ENCODE assay signal across 13 cellular contexts in the genomic region with DNA sequence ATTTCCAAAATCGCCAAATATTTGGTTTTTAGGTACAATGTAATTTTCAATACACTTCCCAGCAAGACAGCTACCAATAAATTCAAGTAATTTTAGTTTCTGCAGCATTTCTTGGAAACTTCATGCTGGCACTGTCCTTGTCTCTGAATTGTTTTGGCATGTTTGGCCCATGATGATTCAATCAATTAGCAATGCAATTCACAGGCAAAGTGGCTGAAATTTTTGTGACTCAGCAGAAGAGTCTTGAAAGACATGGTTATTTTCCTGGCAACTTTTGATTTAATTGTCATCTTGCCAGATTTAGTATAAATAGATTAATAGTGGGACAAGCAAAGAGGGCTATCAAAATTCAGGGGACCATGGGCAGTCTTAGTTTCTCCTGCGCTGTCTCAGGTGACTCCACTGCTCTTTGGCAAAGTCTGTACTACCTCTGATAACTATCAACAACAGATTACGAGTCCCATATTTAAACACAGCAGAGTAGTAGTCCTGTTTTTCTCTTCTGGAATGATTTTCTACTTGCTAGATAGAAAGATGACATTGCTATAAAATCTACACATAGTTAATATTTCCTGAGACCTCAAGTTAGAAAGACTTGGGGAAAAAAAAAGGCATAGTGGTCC.
DNase-seq lines count a peak whose midpoint lies in the region; FAIRE-seq and TF ChIP-seq lines count a peak whose summit lies in the region.
"Had no signal": no experiment of that assay in that cellular context is flagged by ENCODE, and none has a peak within 500 bp of the region (broad histone marks: within the 10 kb centered on the region; RNA-seq: fewer than 3 reads in every experiment).

No MANE protein-coding gene starts in this region.

- H3K9me2 ChIP-seq in hepatocyte (replicated peaks; ENCODE audit: insufficient read depth), result no peaks in the 10 kb centered on the region

- peaks cover 15% of the 10 kb centered on the region for H3K4me1 Mint-ChIP-seq in astrocyte (ENCODE audit: low read depth, unreplicated experiment)

- H3K4me1 ChIP-seq in astrocyte (ENCODE audit: insufficient read depth, low read length) (peaks cover 11% of the 10 kb centered on the region), hepatocyte (ENCODE audit: insufficient read depth) (no peaks in the 10 kb centered on the region)

- DNase-seq in HS-27A (ENCODE audit: low read depth), result peak; percentile 53
- peak; percentile 88 for DNase-seq in astrocyte (ENCODE audit: low read depth)
- peak; percentile 23 for DNase-seq in glomerular endothelial cell (ENCODE audit: extremely low read depth, low read depth, low spot score)
- no peak for DNase-seq in amygdala (lab: John Stamatoyannopoulos, UW)
- DNase-seq in hepatocyte (ENCODE audit: low spot score), result no peak
- no peak for DNase-seq in NCI-H524 treated with DMSO at 0.1 percent for 48 hours (lab: John Stamatoyannopoulos, UW)
- no peak for DNase-seq in C1 segment of cervical spinal cord (lab: John Stamatoyannopoulos, UW)
- DNase-seq: activated T-cell treated with anti-CD3 and anti-CD28 coated beads, Interleukin-2, amount 50 U/mL, for 48 hours; GOT3; left colon; NCI-H1436; posterior cingulate gyrus had no signal

- H4K20me1 ChIP-seq in astrocyte (ENCODE audit: insufficient read depth, low read length) (no peaks in the 10 kb centered on the region), hepatocyte (ENCODE audit: insufficient read depth, poor library complexity, severe bottlenecking) (no peaks in the 10 kb centered on the region)

- FAIRE-seq in astrocyte (lab: Jason Lieb, UNC), result peak; percentile 63

- TF ChIP-seq CTCF in astrocyte (IDR thresholded peaks at IDR 0.05; ENCODE audit: insufficient read depth, low read depth, low read length) (no peak), hepatocyte (IDR thresholded peaks at IDR 0.05; ENCODE audit: poor library complexity) (no peak)

- H3K4me2 ChIP-seq in astrocyte (ENCODE audit: low read length) (peak overlapping the region; percentile 26), hepatocyte (no peak overlapping the region)

- no peaks in the 10 kb centered on the region for H3K36me3 Mint-ChIP-seq in astrocyte (ENCODE audit: low read depth, unreplicated experiment)

- WGBS in hepatocyte (ENCODE audit: low lambda C conversion rate, missing lambda C conversion rate), result 83% methylated on average over 3 of the region's 3 CpGs

- no peaks in the 10 kb centered on the region for H3K9me3 Mint-ChIP-seq in astrocyte (ENCODE audit: unreplicated experiment)

- no peaks in the 10 kb centered on the region for H3K27me3 ChIP-seq in astrocyte (ENCODE audit: insufficient read depth, low read length)
- no peaks in the 10 kb centered on the region for H3K27me3 ChIP-seq in hepatocyte

- no peak overlapping the region for H3K27ac ChIP-seq in astrocyte (ENCODE audit: low read depth, low read length)
- H3K27ac ChIP-seq in hepatocyte, result no peak overlapping the region
- H3K27ac ChIP-seq: coronary artery had no signal

- no peak overlapping the region for H3K9ac ChIP-seq in astrocyte (ENCODE audit: low read length)

- no peaks in the 10 kb centered on the region for H3K36me3 ChIP-seq in astrocyte (ENCODE audit: insufficient read depth, low read length)
- H3K36me3 ChIP-seq in hepatocyte (replicated peaks; ENCODE audit: insufficient read depth, low read depth), result no peaks in the 10 kb centered on the region

- H3K9me3 ChIP-seq in astrocyte (ENCODE audit: insufficient read depth, low read depth, low read length) (no peaks in the 10 kb centered on the region), hepatocyte (ENCODE audit: low read depth) (no peaks in the 10 kb centered on the region)

- H3K4me3 ChIP-seq in astrocyte (ENCODE audit: insufficient read depth, low read depth, low read length) (no peak overlapping the region), hepatocyte (no peak overlapping the region)
- H3K4me3 ChIP-seq: coronary artery had no signal

- H3K4me3 Mint-ChIP-seq in astrocyte (ENCODE audit: unreplicated experiment), result peak overlapping the region; percentile 1

- no peaks in the 10 kb centered on the region for H3K27me3 Mint-ChIP-seq in astrocyte (ENCODE audit: low read depth, unreplicated experiment)

- peak overlapping the region; percentile 75 for H3K27ac Mint-ChIP-seq in astrocyte (ENCODE audit: unreplicated experiment)

- H2AFZ ChIP-seq in astrocyte (ENCODE audit: low read depth, low read length) (no peak overlapping the region), hepatocyte (no peak overlapping the region)

- H3K79me2 ChIP-seq in astrocyte (ENCODE audit: insufficient read depth, low read length), result no peaks in the 10 kb centered on the region
- no peaks in the 10 kb centered on the region for H3K79me2 ChIP-seq in hepatocyte

Comparison
In these comparisons a context has a peak if more than half of its experiments do, and no peak if none do; other contexts are left out.
1. DNase-seq: peak in HS-27A (single experiment), astrocyte (single experiment) and glomerular endothelial cell (single experiment); none in amygdala (0 of 56), hepatocyte (single experiment), NCI-H524 treated with DMSO at 0.1 percent for 48 hours (single experiment) and C1 segment of cervical spinal cord (0 of 14).